Comparison of ENCODE assay signal across 19 cellular contexts in the genomic region with DNA sequence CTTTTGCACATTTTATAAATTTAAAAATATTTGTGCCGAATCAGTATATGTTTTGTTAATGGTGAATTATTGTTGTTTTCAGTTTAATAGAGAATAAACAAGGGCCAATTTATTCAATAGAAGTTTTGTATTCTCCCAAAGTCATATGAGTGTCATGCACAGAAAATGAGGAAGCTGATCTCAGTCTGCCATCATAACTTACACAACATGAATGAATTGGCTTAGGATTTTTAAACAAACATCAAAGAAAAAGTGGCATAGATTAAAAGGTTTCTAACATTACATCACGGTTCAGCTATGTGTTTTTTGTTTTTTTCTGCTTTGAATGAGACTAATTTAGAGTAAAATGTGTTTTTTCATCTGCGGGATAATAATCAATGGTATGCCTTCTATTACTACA.
"Had no signal": no experiment of that assay in that cellular context is flagged by ENCODE, and none has a peak within 500 bp of the region (broad histone marks: within the 10 kb centered on the region; RNA-seq: fewer than 3 reads in every experiment).

No MANE protein-coding gene starts in this region.

- H3K36me3 Mint-ChIP-seq: stimulated activated memory B cell treated with anti-CD40 and anti-IgM and Interleukin-4, amounts not matched to agents 10 μg/mL and 1 μg/mL and 100 μg/mL, for 72 hours had no signal

- ATAC-seq: gastrocnemius medialis; heart right ventricle; mucosa of descending colon; naive thymus-derived CD8-positive, alpha-beta T cell; right cardiac atrium; stimulated activated memory B cell treated with anti-CD40 and anti-IgM and Interleukin-4, amounts not matched to agents 10 μg/mL and 1 μg/mL and 100 μg/mL, for 72 hours had no signal

- H3K4me1 ChIP-seq: gastrocnemius medialis, heart right ventricle, tibial nerve had no signal

- H3K9me3 ChIP-seq: gastrocnemius medialis, heart right ventricle, mucosa of descending colon, ovary, tibial nerve had no signal

- H3K4me1 Mint-ChIP-seq: naive thymus-derived CD8-positive, alpha-beta T cell; stimulated activated memory B cell treated with anti-CD40 and anti-IgM and Interleukin-4, amounts not matched to agents 10 μg/mL and 1 μg/mL and 100 μg/mL, for 72 hours had no signal

- H3K36me3 ChIP-seq: gastrocnemius medialis, heart right ventricle, ovary, tibial nerve had no signal

- FAIRE-seq: endothelial cell of umbilical vein, islet of Langerhans had no signal

- H3K4me3 ChIP-seq: coronary artery, gastrocnemius medialis, heart right ventricle, mucosa of descending colon, ovary, smooth muscle cell, tibial nerve had no signal

- DNase-seq: effector CD4-positive, alpha-beta T cell; endodermal cell; gastrocnemius medialis; heart right ventricle; hypothalamus; kidney glomerular epithelial cell; mesendoderm; mucosa of descending colon; naive thymus-derived CD8-positive, alpha-beta T cell; ovary; right cardiac atrium; stimulated activated CD4-positive, alpha-beta T cell treated with anti-CD3 and anti-CD28 coated beads, Interleukin-4, amount 100 ng/mL, for 24 hours had no signal

- H3K9me3 Mint-ChIP-seq: endodermal cell had no signal

- H3K4me3 Mint-ChIP-seq: endodermal cell; naive thymus-derived CD8-positive, alpha-beta T cell; stimulated activated memory B cell treated with anti-CD40 and anti-IgM and Interleukin-4, amounts not matched to agents 10 μg/mL and 1 μg/mL and 100 μg/mL, for 72 hours; stimulated activated naive CD8-positive, alpha-beta T cell treated with anti-CD3 and anti-CD28 coated beads, Interleukin-15, Interleukin-2, amounts not matched to agents 100 ng/mL and 50 ng/mL, for 24 hours had no signal

- H3K27ac ChIP-seq: coronary artery, gastrocnemius medialis, heart right ventricle, ovary, tibial nerve had no signal

- H3K27me3 Mint-ChIP-seq: naive thymus-derived CD8-positive, alpha-beta T cell; stimulated activated memory B cell treated with anti-CD40 and anti-IgM and Interleukin-4, amounts not matched to agents 10 μg/mL and 1 μg/mL and 100 μg/mL, for 72 hours; stimulated activated naive CD8-positive, alpha-beta T cell treated with anti-CD3 and anti-CD28 coated beads, Interleukin-15, Interleukin-2, amounts not matched to agents 100 ng/mL and 50 ng/mL, for 24 hours had no signal

- H3K4me2 ChIP-seq: smooth muscle cell had no signal

- H3K27me3 ChIP-seq: gastrocnemius medialis, heart right ventricle, ovary, tibial nerve had no signal

- H3K27ac Mint-ChIP-seq: endodermal cell; naive thymus-derived CD8-positive, alpha-beta T cell; stimulated activated memory B cell treated with anti-CD40 and anti-IgM and Interleukin-4, amounts not matched to agents 10 μg/mL and 1 μg/mL and 100 μg/mL, for 72 hours; stimulated activated naive CD8-positive, alpha-beta T cell treated with anti-CD3 and anti-CD28 coated beads, Interleukin-15, Interleukin-2, amounts not matched to agents 100 ng/mL and 50 ng/mL, for 24 hours had no signal
